1 cellular context compared by ENCODE assay signal in genomic region chr1:27400035-27400962, GRCh38.
TF ChIP-seq lines count a peak whose summit lies in the region.

No MANE protein-coding gene starts in this region.

TF ChIP-seq in IMR-90, 13 proteins besides CTCF, POLR2A, EP300 and RAD21:
- no peak for TF ChIP-seq ELK1 (IDR thresholded peaks at IDR 0.05; ENCODE audit: borderline replicate concordance, low read depth, low read length)
- no peak for TF ChIP-seq MAZ (IDR thresholded peaks at IDR 0.05; ENCODE audit: borderline replicate concordance, low read depth, low read length)
- no peak for TF ChIP-seq MXI1 (IDR thresholded peaks at IDR 0.05; ENCODE audit: borderline replicate concordance, low read depth, low read length)
- no peak for TF ChIP-seq NFE2L2 (IDR thresholded peaks at IDR 0.05; ENCODE audit: low read depth, low read length)
- TF ChIP-seq RCOR1 (IDR thresholded peaks at IDR 0.05; ENCODE audit: insufficient replicate concordance, low read length), result no peak
- no peak for TF ChIP-seq FOS (IDR thresholded peaks at IDR 0.05; ENCODE audit: low read depth, low read length)
- TF ChIP-seq BHLHE40 (IDR thresholded peaks at IDR 0.05; ENCODE audit: low read depth, low read length), result no peak
- no peak for TF ChIP-seq CEBPB (IDR thresholded peaks at IDR 0.05; ENCODE audit: low read depth, low read length)
- TF ChIP-seq CHD1 (IDR thresholded peaks at IDR 0.05; ENCODE audit: low read depth, low read length), result no peak
- no peak for TF ChIP-seq SMC3 (IDR thresholded peaks at IDR 0.05; ENCODE audit: low read depth, low read length)
- TF ChIP-seq, protein P1, sequence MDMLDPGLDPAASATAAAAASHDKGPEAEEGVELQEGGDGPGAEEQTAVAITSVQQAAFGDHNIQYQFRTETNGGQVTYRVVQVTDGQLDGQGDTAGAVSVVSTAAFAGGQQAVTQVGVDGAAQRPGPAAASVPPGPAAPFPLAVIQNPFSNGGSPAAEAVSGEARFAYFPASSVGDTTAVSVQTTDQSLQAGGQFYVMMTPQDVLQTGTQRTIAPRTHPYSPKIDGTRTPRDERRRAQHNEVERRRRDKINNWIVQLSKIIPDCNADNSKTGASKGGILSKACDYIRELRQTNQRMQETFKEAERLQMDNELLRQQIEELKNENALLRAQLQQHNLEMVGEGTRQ (IDR thresholded peaks at IDR 0.05; ENCODE audit: low read depth, low read length), result no peak
- TF ChIP-seq MAFK (IDR thresholded peaks at IDR 0.05; ENCODE audit: low read depth, low read length), result no peak
- no peak for TF ChIP-seq RFX5 (IDR thresholded peaks at IDR 0.05; ENCODE audit: low read depth, low read length)
TF ChIP-seq in IMR-90: peak in this region for 0.
